ENCODE assay signal across 8 cellular contexts in the genomic region with DNA sequence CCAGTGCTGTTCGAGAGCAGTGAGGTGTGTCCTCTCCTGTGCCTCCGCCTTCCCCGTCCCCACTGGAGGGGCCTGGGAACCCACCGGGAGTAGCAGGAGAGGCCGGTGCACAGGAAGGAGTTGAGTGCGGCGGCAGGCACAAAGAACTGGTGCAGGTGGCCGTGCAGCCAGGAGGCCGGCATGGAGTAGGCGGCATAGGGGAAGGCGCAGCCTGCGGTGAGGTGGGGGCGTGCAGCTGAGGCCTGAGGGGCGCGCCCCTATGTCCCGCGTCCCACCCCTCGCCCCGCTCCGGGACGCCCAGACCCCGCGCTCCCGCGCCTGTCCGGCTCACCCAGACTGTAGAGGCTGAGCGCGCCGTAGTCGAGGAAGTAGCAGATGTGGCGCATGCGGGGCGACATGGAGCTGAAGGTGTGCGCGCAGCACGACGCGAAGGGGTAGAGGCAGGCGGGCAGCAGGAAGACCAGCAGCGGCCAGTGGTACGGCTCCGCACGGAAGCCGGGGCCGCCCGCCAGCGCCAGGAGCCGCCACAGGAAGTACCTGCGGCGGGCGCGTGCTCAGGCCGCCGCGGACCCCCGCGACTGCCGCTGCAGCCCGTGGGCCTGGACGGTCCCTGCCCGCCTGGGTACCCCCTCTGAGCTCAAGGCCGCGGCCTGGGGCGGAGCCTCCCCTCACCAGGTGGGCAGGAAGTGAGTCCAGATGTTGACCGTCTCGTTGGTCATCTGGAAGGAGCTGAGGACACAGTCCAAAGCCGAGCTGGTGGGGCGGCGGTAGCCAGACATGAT. TPM values are rescaled to one million over a fixed set of nuclear protein-coding genes. Genes with fewer than 3 reads are reported as not detected.
A peak's percentile ranks its signal among the peaks of the same experiment; 100 is the strongest.
DNase-seq lines count a peak whose midpoint lies in the region; ATAC-seq lines count a peak whose summit lies in the region.

No MANE protein-coding gene starts in this region.

- no peaks in the 10 kb centered on the region for H3K27me3 Mint-ChIP-seq in natural killer cell treated with Interleukin-12 subunit alpha and Interleukin-12 subunit beta and Interleukin-15 and Interleukin-18, amount 100 ng/mL, for 72 hours

- H3K27ac Mint-ChIP-seq in natural killer cell treated with Interleukin-12 subunit alpha and Interleukin-12 subunit beta and Interleukin-15 and Interleukin-18, amount 100 ng/mL, for 72 hours: peak overlapping the region in 1 of 2 donors; percentile 48

- no peaks in the 10 kb centered on the region for H3K36me3 Mint-ChIP-seq in natural killer cell treated with Interleukin-12 subunit alpha and Interleukin-12 subunit beta and Interleukin-15 and Interleukin-18, amount 100 ng/mL, for 72 hours

- H3K4me3 Mint-ChIP-seq in natural killer cell treated with Interleukin-12 subunit alpha and Interleukin-12 subunit beta and Interleukin-15 and Interleukin-18, amount 100 ng/mL, for 72 hours: peak overlapping the region; percentile 81

- peak; percentile 73 to 77 for ATAC-seq in natural killer cell treated with Interleukin-12 subunit alpha and Interleukin-12 subunit beta and Interleukin-15 and Interleukin-18, amount 100 ng/mL, for 72 hours
- ATAC-seq in GM21529 (IDR thresholded peaks at IDR 0.05; ENCODE audit: unreplicated experiment): no peak

- peak overlapping the region; percentile 42 for H3K4me3 ChIP-seq in SK-N-MC

- H3K36me3 ChIP-seq in SK-N-MC (ENCODE audit: insufficient read depth, low read length): peaks cover 11% of the 10 kb centered on the region; the same call in 1 of the 2 replicates

- peak; percentile 82 for DNase-seq in activated CD8-positive, alpha-beta memory T cell treated with anti-CD3 and anti-CD28 coated beads for 24 hours
- DNase-seq in activated CD8-positive, alpha-beta memory T cell treated with anti-CD3 and anti-CD28 coated beads, Interleukin-2, amount 50 U/mL, for 4 hours: no peak
- DNase-seq in SK-N-MC (ENCODE audit: low read depth, low spot score) (no peak), medulla oblongata (ENCODE audit: extremely low spot score) (no peak), islet precursor cell (no peak)
- DNase-seq in natural killer cell treated with Interleukin-12 subunit alpha and Interleukin-12 subunit beta and Interleukin-15 and Interleukin-18, amount 100 ng/mL, for 72 hours (ENCODE audit: low spot score): peak; percentile 71

- peaks cover 13 to 21% of the 10 kb centered on the region in 2 donors for H3K4me1 Mint-ChIP-seq in natural killer cell treated with Interleukin-12 subunit alpha and Interleukin-12 subunit beta and Interleukin-15 and Interleukin-18, amount 100 ng/mL, for 72 hours (ENCODE audit: low read depth in 2 of 2)

- no peak overlapping the region for H3K9ac ChIP-seq in SK-N-MC (ENCODE audit: insufficient read length)

- no peaks in the 10 kb centered on the region for H3K9me3 Mint-ChIP-seq in natural killer cell treated with Interleukin-12 subunit alpha and Interleukin-12 subunit beta and Interleukin-15 and Interleukin-18, amount 100 ng/mL, for 72 hours

- no peaks in the 10 kb centered on the region for H3K9me3 ChIP-seq in SK-N-MC (ENCODE audit: low read depth, low read length)

- H3K27ac ChIP-seq in SK-N-MC (no peak overlapping the region), cingulate gyrus (ENCODE audit: low read depth, low read length) (peak overlapping the region; percentile 47)

RNA-seq across cellular contexts. Expression of gene PAQR6, which starts 2.2 kb away (rescaled TPM):
- 1 to 10 TPM; 5.9 to 9.5 TPM for total RNA-seq in natural killer cell treated with Interleukin-12 subunit alpha and Interleukin-12 subunit beta and Interleukin-15 and Interleukin-18, amount 100 ng/mL, for 72 hours

RNA-seq across cellular contexts. Expression of gene BGLAP, which starts 3.7 kb away (rescaled TPM):
- total RNA-seq in natural killer cell treated with Interleukin-12 subunit alpha and Interleukin-12 subunit beta and Interleukin-15 and Interleukin-18, amount 100 ng/mL, for 72 hours: 1 to 10 TPM; 1.8 to 2.3 TPM

RNA-seq across cellular contexts. Expression of gene PMF1, which starts 32.8 kb away (rescaled TPM):
- total RNA-seq in natural killer cell treated with Interleukin-12 subunit alpha and Interleukin-12 subunit beta and Interleukin-15 and Interleukin-18, amount 100 ng/mL, for 72 hours: 100 to 1,000 TPM in 1 of 2 donors, 10 to 100 TPM in 1; 90.6 to 105 TPM

RNA-seq across cellular contexts. Expression of gene SMG5, which starts 37.0 kb away (rescaled TPM):
- total RNA-seq in natural killer cell treated with Interleukin-12 subunit alpha and Interleukin-12 subunit beta and Interleukin-15 and Interleukin-18, amount 100 ng/mL, for 72 hours: 100 to 1,000 TPM in 1 of 2 donors, 10 to 100 TPM in 1; 89.3 to 130 TPM

RNA-seq across cellular contexts. Expression of gene TMEM79, which starts 38.5 kb away (rescaled TPM):
- total RNA-seq in natural killer cell treated with Interleukin-12 subunit alpha and Interleukin-12 subunit beta and Interleukin-15 and Interleukin-18, amount 100 ng/mL, for 72 hours: 10 to 100 TPM in 1 of 2 donors, 1 to 10 TPM in 1; 6.4 to 12.0 TPM

Comparison
In these comparisons a context has a peak if more than half of its experiments do, and no peak if none do; other contexts are left out.
1. DNase-seq: peak in activated CD8-positive, alpha-beta memory T cell treated with anti-CD3 and anti-CD28 coated beads for 24 hours (single experiment) and natural killer cell treated with Interleukin-12 subunit alpha and Interleukin-12 subunit beta and Interleukin-15 and Interleukin-18, amount 100 ng/mL, for 72 hours (single experiment); none in activated CD8-positive, alpha-beta memory T cell treated with anti-CD3 and anti-CD28 coated beads, Interleukin-2, amount 50 U/mL, for 4 hours (single experiment), SK-N-MC (single experiment), medulla oblongata (single experiment) and islet precursor cell (single experiment).